ENCODE assay signal across 9 cellular contexts in the genomic region with DNA sequence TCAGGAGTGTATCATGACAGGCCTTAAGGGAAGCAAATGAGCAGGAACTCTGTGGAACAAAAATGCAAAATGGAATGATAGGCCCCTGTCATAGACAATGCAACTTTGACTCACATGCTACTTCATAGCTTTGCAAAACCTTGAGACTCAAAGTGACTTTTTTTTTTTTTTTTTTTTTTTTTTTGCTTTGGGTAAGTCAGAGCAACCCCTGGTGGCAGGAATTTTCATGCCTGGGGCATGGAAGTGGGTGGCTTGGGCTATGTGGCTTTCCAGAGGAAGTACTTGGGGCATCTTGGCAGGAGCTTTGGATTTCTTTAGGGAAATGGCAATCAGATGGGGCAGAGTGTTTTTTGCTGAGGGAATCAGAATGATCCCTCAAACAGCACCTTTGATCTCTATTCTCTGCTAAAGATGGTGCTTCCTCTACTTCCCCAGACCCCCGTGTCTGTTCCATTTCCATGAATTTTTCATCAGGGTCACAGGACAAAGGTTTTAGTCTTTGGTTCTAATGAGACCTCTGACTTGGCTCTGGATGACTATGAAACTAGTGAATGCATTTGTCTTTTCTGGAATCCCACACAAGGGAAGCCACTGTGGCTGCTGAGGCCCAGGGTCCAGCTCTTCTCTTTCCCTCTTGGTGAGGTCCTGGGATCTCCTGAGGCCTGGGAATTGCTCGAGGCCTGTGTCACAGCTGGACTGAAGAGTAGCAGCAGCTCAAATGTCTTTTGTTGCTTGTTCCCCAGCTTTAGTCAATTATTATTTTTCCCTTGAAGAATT.
DNase-seq lines count a peak whose midpoint lies in the region; ATAC-seq and TF ChIP-seq lines count a peak whose summit lies in the region.
"Had no signal": no experiment of that assay in that cellular context is flagged by ENCODE, and none has a peak within 500 bp of the region (broad histone marks: within the 10 kb centered on the region; RNA-seq: fewer than 3 reads in every experiment).

No MANE protein-coding gene starts in this region.

- H3K27ac ChIP-seq in RWPE2 (ENCODE audit: poor library complexity, severe bottlenecking) (peak overlapping the region; percentile 13), prostate gland (peak overlapping the region; percentile 62 to 71)
- H3K27ac ChIP-seq: neutrophil had no signal

- WGBS in prostate gland: 84% methylated on average over 2 of the region's 2 CpGs

- no peaks in the 10 kb centered on the region for H3K9me3 ChIP-seq in RWPE2 (ENCODE audit: severe bottlenecking)
- H3K9me3 ChIP-seq in prostate gland: no peaks in the 10 kb centered on the region
- H3K9me3 ChIP-seq: neutrophil had no signal

- TF ChIP-seq POLR2A in prostate gland (IDR thresholded peaks at IDR 0.05): no peak

- DNase-seq in RWPE2 (ENCODE audit: low spot score): no peak
- peak; percentile 73 for DNase-seq in fibroblast of the aortic adventitia (ENCODE audit: low read depth)
- DNase-seq in prostate gland (ENCODE audit: low spot score): peak; percentile 67
- no peak for DNase-seq in NCI-H1694 treated with DMSO at 0.1 percent for 48 hours (lab: John Stamatoyannopoulos, UW)
- no peak for DNase-seq in cerebellar nuclear complex (lab: John Stamatoyannopoulos, UW)

- H3K4me3 ChIP-seq in GM12875 (ENCODE audit: low read depth, low read length) (no peak overlapping the region), RWPE2 (ENCODE audit: severe bottlenecking) (no peak overlapping the region), fibroblast of the aortic adventitia (ENCODE audit: low read depth, low read length) (no peak overlapping the region), prostate gland (no peak overlapping the region)

- ATAC-seq in RWPE2 (ENCODE audit: low read depth) (peak; percentile 64), GM18498 (IDR thresholded peaks at IDR 0.05; ENCODE audit: unreplicated experiment) (no peak), GM21825 (IDR thresholded peaks at IDR 0.05; ENCODE audit: unreplicated experiment) (no peak)

- peaks cover 11% of the 10 kb centered on the region for H3K4me1 ChIP-seq in RWPE2 (ENCODE audit: insufficient read depth, poor library complexity, severe bottlenecking)
- no peaks in the 10 kb centered on the region for H3K4me1 ChIP-seq in prostate gland (replicated peaks)

- H3K36me3 ChIP-seq in RWPE2 (ENCODE audit: low read depth): no peaks in the 10 kb centered on the region
- H3K36me3 ChIP-seq in prostate gland: no peaks in the 10 kb centered on the region
- H3K36me3 ChIP-seq: neutrophil had no signal

- 0 out of 2 replicates have a peak, but pooled peaks have one; percentile 6 for TF ChIP-seq CTCF in GM12875 (IDR thresholded peaks at IDR 0.05; ENCODE audit: borderline replicate concordance, insufficient read depth, low read depth, low read length)
- TF ChIP-seq CTCF in RWPE2 (IDR thresholded peaks at IDR 0.05; ENCODE audit: poor library complexity, severe bottlenecking): peak; percentile 76
- TF ChIP-seq CTCF in fibroblast of the aortic adventitia (IDR thresholded peaks at IDR 0.05; ENCODE audit: insufficient read depth, low read length): peak; percentile 81
- peak; percentile 59 to 76 (median 68) for TF ChIP-seq CTCF in prostate gland (IDR thresholded peaks at IDR 0.05)

- intact Hi-C loops in prostate gland (cut with DNase I): no loop called here

- H3K27me3 ChIP-seq in RWPE2 (ENCODE audit: insufficient read depth, poor library complexity, severe bottlenecking) (no peaks in the 10 kb centered on the region), prostate gland (replicated peaks; ENCODE audit: insufficient read depth) (no peaks in the 10 kb centered on the region)

Comparison
In these comparisons a context has a peak if more than half of its experiments do, and no peak if none do; other contexts are left out.
1. CTCF ChIP-seq: peak in every context shown above with its lines; median percentile 81 in fibroblast of the aortic adventitia; 76 in RWPE2; 68 in prostate gland; 6 in GM12875.
2. DNase-seq: peak in fibroblast of the aortic adventitia (single experiment) and prostate gland (single experiment); none in RWPE2 (single experiment), NCI-H1694 treated with DMSO at 0.1 percent for 48 hours (single experiment) and cerebellar nuclear complex (0 of 2).